8 cellular contexts compared by ENCODE assay signal in the genomic region with DNA sequence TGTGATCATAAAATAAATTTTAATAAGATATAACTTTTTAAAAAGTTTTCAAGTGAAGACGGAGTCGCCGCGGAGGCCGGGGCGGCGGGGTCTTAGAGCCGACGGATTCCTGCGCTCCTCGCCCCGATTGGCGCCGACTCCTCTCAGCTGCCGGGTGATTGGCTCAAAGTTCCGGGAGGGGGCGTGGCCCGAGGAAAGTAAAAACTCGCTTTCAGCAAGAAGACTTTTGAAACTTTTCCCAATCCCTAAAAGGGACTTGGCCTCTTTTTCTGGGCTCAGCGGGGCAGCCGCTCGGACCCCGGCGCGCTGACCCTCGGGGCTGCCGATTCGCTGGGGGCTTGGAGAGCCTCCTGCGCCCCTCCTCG. TPM values are rescaled to one million over a fixed set of nuclear protein-coding genes. Genes with fewer than 3 reads are reported as not detected.
DNase-seq lines count a peak whose midpoint lies in the region; ATAC-seq, FAIRE-seq and TF ChIP-seq lines count a peak whose summit lies in the region.

FOXC2 (plus strand) TSS at position 229 of the 365 bp plus-strand sequence. CDS start 507 bp downstream, outside the sequence.

- H2BK5ac ChIP-seq in H1 (ENCODE audit: low read depth, low read length) = no peak within 1 kb of the TSS

- no peak for TF ChIP-seq EP300 in H1 (IDR thresholded peaks at IDR 0.05; ENCODE audit: borderline replicate concordance in 1 of 2, low read depth in 2 of 2, low read length in 2 of 2)

- H3K9ac ChIP-seq in GM23248 = peak within 1 kb of the TSS; percentile 88
- no peak within 1 kb of the TSS for H3K9ac ChIP-seq in H1 (replicated peaks in 1 of 4; ENCODE audit: extremely low read depth in 1 of 4, low read depth in 3 of 4, low read length in 3 of 4)
- H3K9ac ChIP-seq in subcutaneous abdominal adipose tissue (ENCODE audit: low read length in 5 of 5) = no peak within 1 kb of the TSS

- no peak within 1 kb of the TSS for H4K8ac ChIP-seq in H1 (ENCODE audit: extremely low read depth, insufficient read depth, low read length)

- H3K4me3 ChIP-seq in GM23248 (peak within 1 kb of the TSS; percentile 79), H1 (ENCODE audit: extremely low read depth in 1 of 4, insufficient read depth in 2 of 4, low read depth in 3 of 4, low read length in 4 of 4) (peak within 1 kb of the TSS; percentile 24 to 60 (median 33)), subcutaneous abdominal adipose tissue (ENCODE audit: low read depth in 1 of 5, low read length in 5 of 5) (peak within 1 kb of the TSS in 3 of 5 donors; percentile 17 to 35 (median 21))

- H3K18ac ChIP-seq in H1 (ENCODE audit: extremely low read depth, low read length) = peak within 1 kb of the TSS; percentile 7; the same call in 1 of the 2 replicates

- CTCF ChIA-PET in H1 (lab: Charles Lee; ENCODE audit: partially characterized antibody) = interaction anchor here (1.4 kb wide), 1 partner anchor 493 kb away, joined by 3 read pairs; no protein-coding TSS in a partner anchor

- no peak within 1 kb of the TSS for H3K14ac ChIP-seq in H1 (ENCODE audit: insufficient read length)

- H3K56ac ChIP-seq in H1 (replicated peaks; ENCODE audit: insufficient read length, low read depth, low read length) = no peak within 1 kb of the TSS

- H3K36me3 ChIP-seq in GM23248 (ENCODE audit: low read depth) = no peaks in the 10 kb centered on the region
- H3K36me3 ChIP-seq in H1 (ENCODE audit: control insufficient read depth in 2 of 4, insufficient read depth in 4 of 4, low read length in 3 of 4) = peaks cover 0 to 10% (median 0%) of the 10 kb centered on the region in 4 experiments; a peak in 1 of 8 replicates
- H3K36me3 ChIP-seq in subcutaneous abdominal adipose tissue (ENCODE audit: control insufficient read depth in 5 of 5, insufficient read depth in 5 of 5, low read length in 5 of 5) = no peaks in the 10 kb centered on the region

- H4K5ac ChIP-seq in H1 (ENCODE audit: insufficient read length, low read depth, low read length) = no peak within 1 kb of the TSS

- DNase-seq in GM23248 (peak; percentile 98), H1 (ENCODE audit: low read depth in 1 of 2, low spot score in 2 of 2) (peak in 1 of 2 experiments; percentile 96), medulla oblongata (ENCODE audit: extremely low spot score) (peak; percentile 33), NCI-H2029 treated with DMSO at 0.1 percent for 48 hours (lab: John Stamatoyannopoulos, UW) (no peak), NOMO-1 treated with DMSO at 0.1 percent for 48 hours (lab: John Stamatoyannopoulos, UW; ENCODE audit: unreplicated experiment) (no peak)
- peak; percentile 30 to 43 for DNase-seq in activated CD4-positive, alpha-beta T cell treated with anti-CD3 and anti-CD28 coated beads for 4 hours
- no peak for DNase-seq in stimulated activated effector memory CD8-positive, alpha-beta T cell treated with anti-CD3 and anti-CD28 coated beads, Interleukin-12 subunit alpha, Interleukin-12 subunit beta, amount 100 ng/mL, for 72 hours (ENCODE audit: low spot score in 2 of 2)

- H3K9me3 ChIP-seq in GM23248 (ENCODE audit: low read depth) (no peaks in the 10 kb centered on the region), H1 (ENCODE audit: insufficient read depth in 2 of 2, low read depth in 1 of 2, low read length in 1 of 2) (no peaks in the 10 kb centered on the region; a peak in 1 of 4 replicates), subcutaneous abdominal adipose tissue (ENCODE audit: control insufficient read depth in 5 of 5, low read length in 5 of 5) (no peaks in the 10 kb centered on the region)

- TF ChIP-seq CTCF in H1 (IDR thresholded peaks at IDR 0.05; ENCODE audit: control extremely low read depth in 1 of 3, insufficient read depth in 1 of 3, low read depth in 1 of 3, low read length in 3 of 3) = no peak

- H3K4me1 ChIP-seq in GM23248 (ENCODE audit: insufficient read depth) = peaks cover 18% of the 10 kb centered on the region; the same call in 1 of the 2 replicates
- peaks cover 9 to 27% (median 12%) of the 10 kb centered on the region in 4 experiments for H3K4me1 ChIP-seq in H1 (replicated peaks in 1 of 4; ENCODE audit: control insufficient read depth in 3 of 4, insufficient read depth in 4 of 4, low read length in 3 of 4)
- peaks cover 0 to 23% (median 17%) of the 10 kb centered on the region in 5 donors for H3K4me1 ChIP-seq in subcutaneous abdominal adipose tissue (ENCODE audit: control insufficient read depth in 5 of 5, insufficient read depth in 5 of 5, low read length in 5 of 5)

- POLR2A ChIA-PET in H1 (lab: Charles Lee; ENCODE audit: partially characterized antibody) = no interaction called here

- H3K4ac ChIP-seq in H1 (replicated peaks; ENCODE audit: insufficient read length, low read depth, low read length) = no peak within 1 kb of the TSS

- in situ Hi-C loops in GM23248 (cut with MboI) = loop anchor here (5.0 kb wide), 1 partner anchor 721 kb away; no protein-coding TSS in a partner anchor

- H2BK120ac ChIP-seq in H1 (replicated peaks; ENCODE audit: low read depth, low read length) = no peak within 1 kb of the TSS

- no peak for TF ChIP-seq RAD21 in H1 (IDR thresholded peaks at IDR 0.05 in 1 of 2, conservative IDR thresholded peaks at IDR 0.05 in 1 of 2; ENCODE audit: low read depth in 2 of 2, low read length in 2 of 2)

- H4K20me1 ChIP-seq in GM23248 (ENCODE audit: insufficient read depth) = no peaks in the 10 kb centered on the region
- H4K20me1 ChIP-seq in H1 (replicated peaks in 1 of 2; ENCODE audit: control insufficient read depth in 1 of 2, insufficient read depth in 2 of 2, low read length in 2 of 2) = peaks cover 8 to 17% of the 10 kb centered on the region in 2 experiments

- H2BK12ac ChIP-seq in H1 (ENCODE audit: low read depth, low read length) = no peak within 1 kb of the TSS; the same call in 1 of the 2 replicates

- H3K4me3 Mint-ChIP-seq in stimulated activated effector memory CD8-positive, alpha-beta T cell treated with anti-CD3 and anti-CD28 coated beads, Interleukin-12 subunit alpha, Interleukin-12 subunit beta, amount 100 ng/mL, for 72 hours = no peak within 1 kb of the TSS

- H3K27me3 ChIP-seq in GM23248 (replicated peaks; ENCODE audit: insufficient read depth) = peaks cover 20% of the 10 kb centered on the region
- H3K27me3 ChIP-seq in H1 (replicated peaks in 1 of 4; ENCODE audit: control insufficient read depth in 3 of 4, extremely low read depth in 1 of 4, insufficient read depth in 3 of 4, low read length in 3 of 4) = peaks cover 66 to 85% (median 76%) of the 10 kb centered on the region in 4 experiments
- peaks cover 49 to 66% (median 54%) of the 10 kb centered on the region in 5 donors for H3K27me3 ChIP-seq in subcutaneous abdominal adipose tissue (ENCODE audit: control insufficient read depth in 5 of 5, insufficient read depth in 4 of 5, low read length in 5 of 5)

- TF ChIP-seq POLR2A in H1 (IDR thresholded peaks at IDR 0.05; ENCODE audit: control extremely low read depth in 1 of 2, low read depth in 2 of 2, low read length in 2 of 2) = no peak

- peaks cover 36% of the 10 kb centered on the region for H3K79me2 ChIP-seq in GM23248 (ENCODE audit: insufficient read depth)
- no peaks in the 10 kb centered on the region for H3K79me2 ChIP-seq in H1 (ENCODE audit: control insufficient read depth in 1 of 2, insufficient read depth in 2 of 2, low read length in 2 of 2)

- H3K27ac ChIP-seq in GM23248 (peak within 1 kb of the TSS; percentile 55), H1 (ENCODE audit: low read depth, low read length) (no peak within 1 kb of the TSS), subcutaneous abdominal adipose tissue (ENCODE audit: low read depth, low read length) (no peak within 1 kb of the TSS)

- H3K4me1 Mint-ChIP-seq in stimulated activated effector memory CD8-positive, alpha-beta T cell treated with anti-CD3 and anti-CD28 coated beads, Interleukin-12 subunit alpha, Interleukin-12 subunit beta, amount 100 ng/mL, for 72 hours = peaks cover 8% of the 10 kb centered on the region

- 1 to 2% methylated on average over 30 of the region's 30 CpGs for WGBS in GM23248 (ENCODE audit: low coverage in 1 of 2, low lambda C conversion rate in 2 of 2, missing lambda C conversion rate in 2 of 2), 2 experiments
- 1% methylated on average over 24 of the region's 30 CpGs; no CpG with 5 or more reads in 1 of the 2 experiments for WGBS in H1 (ENCODE audit: extremely low coverage in 1 of 2, insufficient coverage in 1 of 2, insufficient read length in 1 of 2, insufficient replicate concordance in 2 of 2, low coverage in 1 of 2, low lambda C conversion rate in 2 of 2, missing lambda C conversion rate in 1 of 2), 2 experiments

- H3K23me2 ChIP-seq in H1 (ENCODE audit: low read depth, low read length) = peaks cover 2% of the 10 kb centered on the region; the same call in 1 of the 2 replicates

- H3K36me3 Mint-ChIP-seq in stimulated activated effector memory CD8-positive, alpha-beta T cell treated with anti-CD3 and anti-CD28 coated beads, Interleukin-12 subunit alpha, Interleukin-12 subunit beta, amount 100 ng/mL, for 72 hours = peaks cover 5% of the 10 kb centered on the region

- no peak for FAIRE-seq in H1 (lab: Jason Lieb, UNC)

- no peak within 1 kb of the TSS for H2AK5ac ChIP-seq in H1 (ENCODE audit: low read depth, low read length)

- no peak within 1 kb of the TSS for H3K23ac ChIP-seq in H1 (ENCODE audit: insufficient read length)

- H3K27ac Mint-ChIP-seq in stimulated activated effector memory CD8-positive, alpha-beta T cell treated with anti-CD3 and anti-CD28 coated beads, Interleukin-12 subunit alpha, Interleukin-12 subunit beta, amount 100 ng/mL, for 72 hours = no peak within 1 kb of the TSS

- H3K4me2 ChIP-seq in GM23248 (ENCODE audit: unreplicated experiment) (peak within 1 kb of the TSS; percentile 67), H1 (ENCODE audit: insufficient read depth in 1 of 2, low read depth in 2 of 2, low read length in 2 of 2) (peak within 1 kb of the TSS; percentile 56 to 67)

- H4K91ac ChIP-seq in H1 (replicated peaks; ENCODE audit: insufficient read length, low read length) = no peak within 1 kb of the TSS

- no peak within 1 kb of the TSS for H2BK20ac ChIP-seq in H1 (ENCODE audit: low read length)

- 0 out of 2 replicates have a peak, but pooled peaks cover 6% of the 10 kb centered on the region for H3F3A ChIP-seq in GM23248 (ENCODE audit: insufficient read depth)

- no peaks in the 10 kb centered on the region for H3K9me3 Mint-ChIP-seq in stimulated activated effector memory CD8-positive, alpha-beta T cell treated with anti-CD3 and anti-CD28 coated beads, Interleukin-12 subunit alpha, Interleukin-12 subunit beta, amount 100 ng/mL, for 72 hours

- no peaks in the 10 kb centered on the region for H3K79me1 ChIP-seq in H1 (ENCODE audit: low read depth, low read length)

- peak within 1 kb of the TSS; percentile 77 for H2AFZ ChIP-seq in GM23248
- no peak within 1 kb of the TSS for H2AFZ ChIP-seq in H1 (ENCODE audit: low read length)

- H3K9me2 ChIP-seq in GM23248 (ENCODE audit: insufficient read depth) = no peaks in the 10 kb centered on the region

- ATAC-seq in stimulated activated effector memory CD8-positive, alpha-beta T cell treated with anti-CD3 and anti-CD28 coated beads, Interleukin-12 subunit alpha, Interleukin-12 subunit beta, amount 100 ng/mL, for 72 hours = no peak

- no peak within 1 kb of the TSS for H2BK15ac ChIP-seq in H1 (ENCODE audit: low read length)

RNA-seq across cellular contexts. Expression of gene FOXC2, which starts in this region (rescaled TPM):
- total RNA-seq in GM23248 (2014; rRNA removed; shearing (Covaris generic)) = 0.51 and 1.2 TPM in 2 replicates
- polyA plus RNA-seq in GM23248 (2016; fragmentation: Nextera tagmentation; extraction: Ambion mirVana) (2.5 and 3.0 TPM in 2 replicates), H1 (2011; rRNA removed) (not detected in 2 replicates)
- 0.09 and 0.11 TPM in 2 replicates for total RNA-seq in H1 (2021; fragmentation: NEBNext Ultra II Directional; extraction: Animal tissue kit (Norgen Biotek cat#: 25700))
- not detected for polyA plus RNA-seq in H1 (2011; cell fraction: cytosol; rRNA removed)
- not detected for polyA plus RNA-seq in H1 (2011; cell fraction: nucleus; rRNA removed)
- polyA plus RNA-seq in H1 (2012, experiment 1 of 2) = 0.08 TPM in 1 of 4 replicates, not detected in the others
- polyA plus RNA-seq in H1 (2012, experiment 2 of 2) = 0.12 TPM
- 0.34 TPM for polyA plus RNA-seq in H1 (2013, experiment 1 of 2)
- polyA plus RNA-seq in H1 (2013, experiment 2 of 2) = 0.22 TPM
- not detected in 2 replicates for polyA minus RNA-seq in H1 (2011; rRNA and poly(A)+ RNA removed)
- polyA minus RNA-seq in H1 (2011; cell fraction: cytosol; rRNA and poly(A)+ RNA removed) = not detected
- polyA minus RNA-seq in H1 (2011; cell fraction: nucleus; rRNA and poly(A)+ RNA removed) = not detected

Comparison
In these comparisons a context has a peak if more than half of its experiments do, and no peak if none do; other contexts are left out.
1. DNase-seq: peak in GM23248 (single experiment), activated CD4-positive, alpha-beta T cell treated with anti-CD3 and anti-CD28 coated beads for 4 hours (2 of 2) and medulla oblongata (single experiment); none in NCI-H2029 treated with DMSO at 0.1 percent for 48 hours (single experiment), stimulated activated effector memory CD8-positive, alpha-beta T cell treated with anti-CD3 and anti-CD28 coated beads, Interleukin-12 subunit alpha, Interleukin-12 subunit beta, amount 100 ng/mL, for 72 hours (0 of 2) and NOMO-1 treated with DMSO at 0.1 percent for 48 hours (single experiment).
2. H3K4me3 ChIP-seq: peak in every context shown above with its lines; median percentile 79 in GM23248; 33 in H1; 21 in subcutaneous abdominal adipose tissue.